ENCODE assay signal across 14 cellular contexts in the genomic region with DNA sequence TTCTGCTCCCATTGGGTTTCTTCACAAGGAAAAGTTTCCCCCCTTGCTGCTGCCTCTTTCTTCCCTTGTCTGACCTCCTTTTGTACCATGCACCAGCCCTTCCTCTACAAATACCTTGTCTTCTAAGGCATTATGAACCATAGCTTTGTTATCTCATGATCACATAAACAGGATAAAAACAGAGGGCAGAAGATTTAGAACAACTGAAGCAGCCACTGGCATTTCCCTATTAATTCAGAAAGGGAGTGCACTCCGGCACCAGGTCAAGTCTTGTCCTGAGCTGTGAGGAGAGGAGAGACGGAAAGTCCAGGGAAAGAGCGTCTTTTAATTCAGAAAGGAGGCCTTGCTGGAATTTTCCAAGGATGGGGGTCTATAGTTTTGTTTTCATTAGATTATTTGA.
DNase-seq lines count a peak whose midpoint lies in the region; ATAC-seq and TF ChIP-seq lines count a peak whose summit lies in the region.
"Had no signal": no experiment of that assay in that cellular context is flagged by ENCODE, and none has a peak within 500 bp of the region (broad histone marks: within the 10 kb centered on the region; RNA-seq: fewer than 3 reads in every experiment).

No MANE protein-coding gene starts in this region.

- H3K36me3 ChIP-seq in mesodermal cell (ENCODE audit: control insufficient read depth, insufficient read depth, low read length) (no peaks in the 10 kb centered on the region), neural progenitor cell (no peaks in the 10 kb centered on the region)
- no peaks in the 10 kb centered on the region for H3K36me3 ChIP-seq in effector memory CD4-positive, alpha-beta T cell (ENCODE audit: control insufficient read depth, insufficient read depth, low read length)

- H3K4me1 Mint-ChIP-seq in neural progenitor cell, result peaks cover 8% of the 10 kb centered on the region
- no peaks in the 10 kb centered on the region for H3K4me1 Mint-ChIP-seq in activated CD4-positive, alpha-beta T cell treated with anti-CD3 and anti-CD28 coated beads for 36 hours

- H3K27me3 ChIP-seq in neural progenitor cell, result no peaks in the 10 kb centered on the region
- H3K27me3 ChIP-seq in effector memory CD4-positive, alpha-beta T cell (replicated peaks; ENCODE audit: control insufficient read depth, insufficient read depth, low read length, poor library complexity, severe bottlenecking), result no peaks in the 10 kb centered on the region

- peak overlapping the region; percentile 15 for H3K27ac Mint-ChIP-seq in neural progenitor cell
- H3K27ac Mint-ChIP-seq in activated CD4-positive, alpha-beta T cell treated with anti-CD3 and anti-CD28 coated beads for 36 hours, result no peak overlapping the region
- H3K27ac Mint-ChIP-seq: B cell; CD4-positive, alpha-beta T cell; GM23338 had no signal

- H3K4me3 ChIP-seq in mesodermal cell (ENCODE audit: extremely low read depth, insufficient read depth, low read length, poor library complexity, severe bottlenecking) (no peak overlapping the region), neural progenitor cell (no peak overlapping the region)
- no peak overlapping the region for H3K4me3 ChIP-seq in effector memory CD4-positive, alpha-beta T cell (ENCODE audit: insufficient read depth, low read depth, low read length, poor library complexity, severe bottlenecking)
- H3K4me3 ChIP-seq: GM12878, GM23338 had no signal

- 0 to 90% methylated on average over 1 to 2 of the region's 3 CpGs for WGBS in mesodermal cell (ENCODE audit: insufficient coverage in 2 of 2), 2 experiments

- no peak for TF ChIP-seq CTCF in neural progenitor cell (IDR thresholded peaks at IDR 0.05)

- H3K9me3 Mint-ChIP-seq in neural progenitor cell, result peaks cover 2% of the 10 kb centered on the region
- H3K9me3 Mint-ChIP-seq in activated CD4-positive, alpha-beta T cell treated with anti-CD3 and anti-CD28 coated beads for 36 hours (ENCODE audit: low read depth), result no peaks in the 10 kb centered on the region
- H3K9me3 Mint-ChIP-seq: CD4-positive, alpha-beta T cell had no signal

- H3K27ac ChIP-seq in mesodermal cell (ENCODE audit: low read depth, low read length, severe bottlenecking) (peak overlapping the region; percentile 44), neural progenitor cell (no peak overlapping the region)
- no peak overlapping the region for H3K27ac ChIP-seq in effector memory CD4-positive, alpha-beta T cell (ENCODE audit: insufficient read depth, low read length, poor library complexity, severe bottlenecking)

- no peak overlapping the region for H3K9ac ChIP-seq in neural progenitor cell

- no peaks in the 10 kb centered on the region for H3K27me3 Mint-ChIP-seq in neural progenitor cell (ENCODE audit: insufficient read depth, low read depth)
- no peaks in the 10 kb centered on the region for H3K27me3 Mint-ChIP-seq in activated CD4-positive, alpha-beta T cell treated with anti-CD3 and anti-CD28 coated beads for 36 hours
- H3K27me3 Mint-ChIP-seq: CD4-positive, alpha-beta T cell had no signal

- DNase-seq in amniotic epithelial cell (ENCODE audit: low read depth) (peak; percentile 96), neural progenitor cell (ENCODE audit: low spot score) (no peak), ureter (ENCODE audit: low spot score) (peak; percentile 55), HT-29 (ENCODE audit: low spot score) (no peak)
- DNase-seq in effector memory CD4-positive, alpha-beta T cell, result no peak
- no peak for DNase-seq in activated CD4-positive, alpha-beta T cell treated with anti-CD3 and anti-CD28 coated beads for 36 hours
- DNase-seq: C1 segment of cervical spinal cord; CD4-positive, alpha-beta T cell; DMS79; H7 had no signal

- H3K36me3 Mint-ChIP-seq in neural progenitor cell, result no peaks in the 10 kb centered on the region
- H3K36me3 Mint-ChIP-seq in activated CD4-positive, alpha-beta T cell treated with anti-CD3 and anti-CD28 coated beads for 36 hours (ENCODE audit: low read depth), result no peaks in the 10 kb centered on the region

- intact Hi-C loops in activated CD4-positive, alpha-beta T cell treated with anti-CD3 and anti-CD28 coated beads for 36 hours (cut with DNase I, micrococcal nuclease), result no loop called here

- CTCF ChIA-PET in activated CD4-positive, alpha-beta T cell treated with anti-CD3 and anti-CD28 coated beads for 36 hours (lab: Charles Lee), result interaction anchor here (0.6 kb wide), 1 partner anchor 376 kb away, joined by 3 read pairs; no protein-coding TSS in a partner anchor

- no peak overlapping the region for H3K4me2 ChIP-seq in neural progenitor cell
- H3K4me2 ChIP-seq: GM23338 had no signal

- peaks cover 12% of the 10 kb centered on the region for H3K4me1 ChIP-seq in mesodermal cell (ENCODE audit: control insufficient read depth, insufficient read depth, low read length, poor library complexity, severe bottlenecking)
- H3K4me1 ChIP-seq in neural progenitor cell, result no peaks in the 10 kb centered on the region
- H3K4me1 ChIP-seq in effector memory CD4-positive, alpha-beta T cell (ENCODE audit: control insufficient read depth, insufficient read depth, low read length, poor library complexity, severe bottlenecking), result no peaks in the 10 kb centered on the region

- H2AFZ ChIP-seq in neural progenitor cell (replicated peaks), result no peak overlapping the region

- H3K4me3 Mint-ChIP-seq in neural progenitor cell, result no peak overlapping the region
- no peak overlapping the region for H3K4me3 Mint-ChIP-seq in activated CD4-positive, alpha-beta T cell treated with anti-CD3 and anti-CD28 coated beads for 36 hours
- H3K4me3 Mint-ChIP-seq: B cell; CD4-positive, alpha-beta T cell; GM23338 had no signal

- no peaks in the 10 kb centered on the region for H4K20me1 ChIP-seq in neural progenitor cell (ENCODE audit: low read depth)

- H3K79me2 ChIP-seq in neural progenitor cell (ENCODE audit: low read depth), result no peaks in the 10 kb centered on the region

- POLR2A ChIA-PET in activated CD4-positive, alpha-beta T cell treated with anti-CD3 and anti-CD28 coated beads for 36 hours (lab: Charles Lee), result no interaction called here

- ATAC-seq in activated CD4-positive, alpha-beta T cell treated with anti-CD3 and anti-CD28 coated beads for 36 hours, result no peak
- ATAC-seq: GM12878, GM23338 had no signal

- H3K9me3 ChIP-seq in mesodermal cell (ENCODE audit: control insufficient read depth, low read length) (no peaks in the 10 kb centered on the region), neural progenitor cell (ENCODE audit: low read depth) (no peaks in the 10 kb centered on the region)
- no peaks in the 10 kb centered on the region for H3K9me3 ChIP-seq in effector memory CD4-positive, alpha-beta T cell (ENCODE audit: control insufficient read depth, low read length)

- H3F3A ChIP-seq in neural progenitor cell (ENCODE audit: low read depth), result no peaks in the 10 kb centered on the region

Comparison
In these comparisons a context has a peak if more than half of its experiments do, and no peak if none do; other contexts are left out.
1. DNase-seq: peak in amniotic epithelial cell (single experiment) and ureter (single experiment); none in neural progenitor cell (single experiment), effector memory CD4-positive, alpha-beta T cell (0 of 3), HT-29 (single experiment) and activated CD4-positive, alpha-beta T cell treated with anti-CD3 and anti-CD28 coated beads for 36 hours (single experiment).